Comparison of ENCODE assay signal across 8 cellular contexts in genomic region chr12:15522574-15523187, GRCh38.
A peak's percentile ranks its signal among the peaks of the same experiment; 100 is the strongest.
DNase-seq lines count a peak whose midpoint lies in the region; ATAC-seq, FAIRE-seq and TF ChIP-seq lines count a peak whose summit lies in the region.

No MANE protein-coding gene starts in this region.

- TF ChIP-seq CTCF in AG10803 (conservative IDR thresholded peaks at IDR 0.05; ENCODE audit: low read length) (peak; percentile 63), K562 (IDR thresholded peaks at IDR 0.05 in 2 of 3, conservative IDR thresholded peaks at IDR 0.05 in 1 of 3; ENCODE audit: insufficient read depth in 2 of 3, low read depth in 1 of 3, low read length in 3 of 3) (peak in 2 of 3 experiments; percentile 22 to 51; a peak in 2 of 6 replicates), right lobe of liver (IDR thresholded peaks at IDR 0.05) (peak; percentile 52 to 64 (median 56))

- no peak overlapping the region for H3K9ac ChIP-seq in K562 (ENCODE audit: insufficient read depth in 1 of 2, low read depth in 2 of 2, low read length in 2 of 2)

- no peaks in the 10 kb centered on the region for H3K79me2 ChIP-seq in K562 (ENCODE audit: control insufficient read depth, insufficient read depth, low read length)

- H3K4me1 Mint-ChIP-seq in activated T-cell treated with anti-CD3 and anti-CD28 coated beads, Interleukin-2, amount 50 U/mL, for 4 hours (ENCODE audit: low read depth): peaks cover 2% of the 10 kb centered on the region

- H3K4me2 ChIP-seq in K562 (ENCODE audit: insufficient read depth, low read length): no peak overlapping the region

- peaks cover 3% of the 10 kb centered on the region for H3K9me3 Mint-ChIP-seq in activated T-cell treated with anti-CD3 and anti-CD28 coated beads, Interleukin-2, amount 50 U/mL, for 4 hours

- no peaks in the 10 kb centered on the region for H3K4me1 ChIP-seq in K562 (replicated peaks in 1 of 2; ENCODE audit: control insufficient read depth in 2 of 2, insufficient read depth in 2 of 2, low read length in 2 of 2)
- H3K4me1 ChIP-seq in right lobe of liver: no peaks in the 10 kb centered on the region
- no peaks in the 10 kb centered on the region for H3K4me1 ChIP-seq in effector memory CD4-positive, alpha-beta T cell (ENCODE audit: control insufficient read depth, insufficient read depth, low read length, poor library complexity, severe bottlenecking)

- peaks cover 14% of the 10 kb centered on the region for H3K27me3 Mint-ChIP-seq in activated T-cell treated with anti-CD3 and anti-CD28 coated beads, Interleukin-2, amount 50 U/mL, for 4 hours (ENCODE audit: low read depth)

- POLR2A ChIA-PET in K562 (lab: Yijun Ruan, JAX): no interaction called here

- TF ChIP-seq POLR2A in H54 (IDR thresholded peaks at IDR 0.05; ENCODE audit: low read depth, low read length): no peak
- no peak for TF ChIP-seq POLR2A in K562 (conservative IDR thresholded peaks at IDR 0.05)
- no peak for TF ChIP-seq POLR2A in right lobe of liver (IDR thresholded peaks at IDR 0.05)

- peak; percentile 50 for DNase-seq in AG10803 (ENCODE audit: low read depth)
- no peak for DNase-seq in H54 (ENCODE audit: insufficient read length, low spot score)
- peak; percentile 49 for DNase-seq in NCI-H2227 treated with DMSO at 0.1 percent for 48 hours (lab: John Stamatoyannopoulos, UW)
- DNase-seq in K562 (ENCODE audit: extremely low read depth in 1 of 4, low spot score in 3 of 4): peak in 1 of 4 experiments; percentile 9
- DNase-seq in right lobe of liver: no peak
- DNase-seq in activated T-cell treated with anti-CD3 and anti-CD28 coated beads, Interleukin-2, amount 50 U/mL, for 4 hours: no peak
- no peak for DNase-seq in activated CD4-positive, alpha-beta T cell treated with anti-CD3 and anti-CD28 coated beads, Interleukin-2, amount 50 U/mL, for 48 hours
- no peak for DNase-seq in effector memory CD4-positive, alpha-beta T cell

- 0% methylated on average over 3 of the region's 3 CpGs for WGBS in K562 (ENCODE audit: insufficient coverage, low coverage, missing lambda C conversion rate)
- 19% methylated on average over 3 of the region's 3 CpGs for WGBS in right lobe of liver (ENCODE audit: insufficient coverage, low coverage, low lambda C conversion rate, missing lambda C conversion rate)

- no peak overlapping the region for H3K4me3 ChIP-seq in AG10803 (ENCODE audit: low read length)
- H3K4me3 ChIP-seq in K562: no peak overlapping the region
- H3K4me3 ChIP-seq in right lobe of liver: no peak overlapping the region
- no peak overlapping the region for H3K4me3 ChIP-seq in effector memory CD4-positive, alpha-beta T cell (ENCODE audit: insufficient read depth, low read depth, low read length, poor library complexity, severe bottlenecking)

- peak; percentile 87 for FAIRE-seq in H54 (lab: Jason Lieb, UNC)
- no peak for FAIRE-seq in K562 (lab: Jason Lieb, UNC)

- in situ Hi-C loops in K562 (cut with MboI): no loop called here

- peak; percentile 49 to 73; a peak in 3 of 4 replicates for TF ChIP-seq RAD21 in K562 (CRISPR knock-in tag; conservative IDR thresholded peaks at IDR 0.05 in 1 of 2, IDR thresholded peaks at IDR 0.05 in 1 of 2)

- no peaks in the 10 kb centered on the region for H3K9me1 ChIP-seq in K562 (ENCODE audit: control insufficient read depth, insufficient read depth, low read length)

- intact Hi-C loops in K562 (cut with micrococcal nuclease): loop anchor here (10.0 kb wide), 2 partner anchors 798 to 888 kb away; no protein-coding TSS in a partner anchor
- intact Hi-C loops in right lobe of liver (cut with DNase I): loop anchor here in 1 of 2 donors (10.0 kb wide), 1 partner anchor 248 kb away; no protein-coding TSS in a partner anchor

- H3K4me3 Mint-ChIP-seq in activated T-cell treated with anti-CD3 and anti-CD28 coated beads, Interleukin-2, amount 50 U/mL, for 4 hours: no peak overlapping the region

- H3K27me3 ChIP-seq in K562 (ENCODE audit: control insufficient read depth in 2 of 2, insufficient read depth in 2 of 2, low read length in 2 of 2) (no peaks in the 10 kb centered on the region), right lobe of liver (no peaks in the 10 kb centered on the region)
- H3K27me3 ChIP-seq in effector memory CD4-positive, alpha-beta T cell (replicated peaks; ENCODE audit: control insufficient read depth, insufficient read depth, low read length, poor library complexity, severe bottlenecking): peaks cover 4% of the 10 kb centered on the region

- no peak for TF ChIP-seq EP300 in K562 (IDR thresholded peaks at IDR 0.05; ENCODE audit: low read length)

- ATAC-seq in K562: no peak
- peak; percentile 70 to 86 (median 76) for ATAC-seq in right lobe of liver
- no peak for ATAC-seq in activated T-cell treated with anti-CD3 and anti-CD28 coated beads, Interleukin-2, amount 50 U/mL, for 4 hours

- H2AFZ ChIP-seq in K562 (ENCODE audit: low read depth, low read length): no peak overlapping the region

- BruUV-seq in K562 (replicated peaks; lab: Mats Ljungman, UMichigan): no TSS peak

- no peaks in the 10 kb centered on the region for H3K36me3 Mint-ChIP-seq in activated T-cell treated with anti-CD3 and anti-CD28 coated beads, Interleukin-2, amount 50 U/mL, for 4 hours (ENCODE audit: insufficient read depth)

- H4K20me1 ChIP-seq in K562 (replicated peaks; ENCODE audit: control insufficient read depth, insufficient read depth, low read length): no peaks in the 10 kb centered on the region

- H3K36me3 ChIP-seq in K562 (ENCODE audit: control insufficient read depth, insufficient read depth, low read length) (no peaks in the 10 kb centered on the region), right lobe of liver (no peaks in the 10 kb centered on the region)
- no peaks in the 10 kb centered on the region for H3K36me3 ChIP-seq in effector memory CD4-positive, alpha-beta T cell (ENCODE audit: control insufficient read depth, insufficient read depth, low read length)

- no peaks in the 10 kb centered on the region for H3K9me3 ChIP-seq in K562 (replicated peaks; ENCODE audit: control insufficient read depth, insufficient read depth, low read depth, low read length)
- no peaks in the 10 kb centered on the region for H3K9me3 ChIP-seq in right lobe of liver
- no peaks in the 10 kb centered on the region for H3K9me3 ChIP-seq in effector memory CD4-positive, alpha-beta T cell (ENCODE audit: control insufficient read depth, low read length)

- H3K27ac ChIP-seq in K562 (ENCODE audit: extremely low read depth, low read depth, low read length): no peak overlapping the region
- H3K27ac ChIP-seq in right lobe of liver: no peak overlapping the region
- H3K27ac ChIP-seq in effector memory CD4-positive, alpha-beta T cell (ENCODE audit: insufficient read depth, low read length, poor library complexity, severe bottlenecking): no peak overlapping the region

- CTCF ChIA-PET in K562 (lab: Yijun Ruan, JAX; ENCODE audit: low intra/inter-chr PET ratio): interaction anchor here (0.8 kb wide), 1 partner anchor 247 kb away, joined by 3 read pairs; no protein-coding TSS in a partner anchor

TF ChIP-seq in K562, 482 proteins besides CTCF, POLR2A, EP300 and RAD21:
- TF ChIP-seq DMBX1 (CRISPR knock-in tag; IDR thresholded peaks at IDR 0.05; ENCODE audit: borderline replicate concordance) (no peak), CEBPG (CRISPR knock-in tag; IDR thresholded peaks at IDR 0.05) (no peak), CEBPG (tag; conservative IDR thresholded peaks at IDR 0.05 in 1 of 2, IDR thresholded peaks at IDR 0.05 in 1 of 2) (peak in 1 of 2 experiments; percentile 32; a peak in 1 of 4 replicates), MXD1 (CRISPR knock-in tag; IDR thresholded peaks at IDR 0.05; ENCODE audit: borderline replicate concordance, poor library complexity, severe bottlenecking) (no peak), PBX2 (CRISPR knock-in tag; IDR thresholded peaks at IDR 0.05; ENCODE audit: low read depth) (no peak), PBX2 (tag; conservative IDR thresholded peaks at IDR 0.05; ENCODE audit: low read depth) (peak; percentile 28; the same call in 1 of the 2 replicates), TCF3 (CRISPR knock-in tag; IDR thresholded peaks at IDR 0.05) (no peak), DEAF1 (CRISPR knock-in tag; IDR thresholded peaks at IDR 0.05) (0 out of 2 replicates have a peak, but pooled peaks have one; percentile 13)

Comparison
In these comparisons a context has a peak if more than half of its experiments do, and no peak if none do; other contexts are left out.
1. DNase-seq: peak in AG10803 (single experiment) and NCI-H2227 treated with DMSO at 0.1 percent for 48 hours (single experiment); none in H54 (single experiment), right lobe of liver (0 of 3), activated T-cell treated with anti-CD3 and anti-CD28 coated beads, Interleukin-2, amount 50 U/mL, for 4 hours (single experiment), activated CD4-positive, alpha-beta T cell treated with anti-CD3 and anti-CD28 coated beads, Interleukin-2, amount 50 U/mL, for 48 hours (0 of 2) and effector memory CD4-positive, alpha-beta T cell (0 of 3).
2. ATAC-seq: peak in right lobe of liver (4 of 4); none in K562 (single experiment) and activated T-cell treated with anti-CD3 and anti-CD28 coated beads, Interleukin-2, amount 50 U/mL, for 4 hours (0 of 2).
3. Peak in every context shown above with its lines, with median percentiles within 50 percentile points of each other: CTCF ChIP-seq.